In the genomic region with DNA sequence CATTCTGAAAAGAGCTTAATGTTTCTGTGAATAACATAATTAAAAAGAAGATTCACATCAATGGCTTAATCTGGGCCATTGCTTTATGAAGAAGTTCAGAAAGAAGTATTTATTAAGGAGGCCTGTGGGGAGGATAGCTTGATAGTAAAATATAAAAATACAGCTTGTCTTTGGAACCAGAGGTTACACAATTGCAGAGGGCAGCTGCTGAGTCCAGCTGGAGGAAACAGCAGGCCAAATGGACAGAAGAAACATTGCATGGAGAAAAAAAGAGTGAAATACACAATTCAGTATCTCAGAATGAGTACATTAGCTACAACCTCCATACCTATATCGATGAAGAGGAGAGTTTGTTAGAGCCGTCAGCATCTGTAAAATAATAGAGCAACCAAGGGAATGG, we compare ENCODE assay signal across 20 cellular contexts.
"Had no signal": no experiment of that assay in that cellular context is flagged by ENCODE, and none has a peak within 500 bp of the region (broad histone marks: within the 10 kb centered on the region; RNA-seq: fewer than 3 reads in every experiment).

No MANE protein-coding gene starts in this region.

- H3K27me3 ChIP-seq: dorsolateral prefrontal cortex, gastrocnemius medialis, heart left ventricle, hepatocyte, left lung, spleen, tibial nerve, upper lobe of left lung had no signal

- H3K4me1 ChIP-seq: gastrocnemius medialis, heart left ventricle, left lung, lower lobe of right lung, spleen, tibial nerve, upper lobe of left lung had no signal

- H3K4me3 ChIP-seq: dorsolateral prefrontal cortex, gastrocnemius medialis, heart left ventricle, hepatocyte, left lung, lower lobe of right lung, skin epidermis, spleen, thoracic aorta, tibial nerve, upper lobe of left lung had no signal

- ATAC-seq: gastrocnemius medialis; left lung; lower lobe of right lung; natural killer cell; stimulated activated memory B cell treated with anti-CD40 and anti-IgM and Interleukin-4, amounts not matched to agents 10 μg/mL and 1 μg/mL and 100 μg/mL, for 72 hours; stimulated activated naive CD8-positive, alpha-beta T cell treated with anti-CD3 and anti-CD28 coated beads, Interleukin-15, Interleukin-2, amounts not matched to agents 100 U/mL and 50 U/mL, for 24 hours had no signal

- H3K9me3 ChIP-seq: gastrocnemius medialis, heart left ventricle, left lung, lower lobe of right lung, spleen, thoracic aorta, tibial nerve, upper lobe of left lung had no signal

- DNase-seq: dorsolateral prefrontal cortex; effector CD4-positive, alpha-beta T cell; foreskin fibroblast; gastrocnemius medialis; heart left ventricle; kidney; left lung; lower lobe of right lung; natural killer cell; spleen; stimulated activated CD4-positive, alpha-beta T cell treated with anti-CD3 and anti-CD28 coated beads, Interleukin-4, amount 100 ng/mL, for 4 hours; stimulated activated naive CD8-positive, alpha-beta T cell treated with anti-CD3 and anti-CD28 coated beads, Interleukin-15, Interleukin-2, amounts not matched to agents 100 U/mL and 50 U/mL, for 24 hours; substantia nigra; upper lobe of left lung had no signal

- H3K27ac ChIP-seq: gastrocnemius medialis, hepatocyte, left lung, lower lobe of right lung, parathyroid adenoma, skin epidermis, spleen, thoracic aorta, tibial nerve, upper lobe of left lung had no signal

- H3K36me3 ChIP-seq: gastrocnemius medialis, heart left ventricle, left lung, lower lobe of right lung, spleen, thoracic aorta, tibial nerve, upper lobe of left lung had no signal
